10 cellular contexts compared by ENCODE assay signal in the genomic region with DNA sequence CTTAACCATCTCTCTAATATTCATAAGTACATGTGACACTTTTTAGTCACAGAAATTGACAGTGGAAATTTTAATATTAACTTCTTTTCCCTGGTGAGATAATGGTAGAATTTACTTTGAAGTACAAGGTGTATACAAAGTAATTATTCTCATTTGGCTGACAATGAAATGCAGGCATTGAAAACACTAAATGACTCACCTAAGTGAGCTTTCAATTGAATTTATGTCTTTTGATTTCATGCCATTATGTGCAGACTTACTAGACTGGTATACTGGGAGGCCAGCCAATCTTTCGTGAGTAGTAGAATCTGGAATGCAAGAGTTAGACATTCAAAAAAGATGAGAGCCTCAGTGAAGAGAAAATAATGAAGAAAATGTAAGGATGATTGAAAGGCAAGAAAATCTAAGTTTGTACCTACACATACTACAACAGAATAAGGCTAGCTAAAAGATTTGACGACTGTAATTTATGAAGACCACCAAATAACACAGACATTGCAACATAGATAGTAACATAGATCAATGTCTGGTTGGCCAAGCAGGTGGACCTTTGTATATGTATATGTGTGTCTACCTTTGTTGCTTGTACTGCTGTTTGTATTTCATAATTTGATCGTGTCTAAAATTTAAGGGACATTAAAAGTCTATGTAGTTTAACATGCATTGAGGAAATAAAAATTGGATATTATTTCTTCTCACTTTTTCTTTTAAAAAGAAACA.
DNase-seq lines count a peak whose midpoint lies in the region; TF ChIP-seq lines count a peak whose summit lies in the region.
"Had no signal": no experiment of that assay in that cellular context is flagged by ENCODE, and none has a peak within 500 bp of the region (broad histone marks: within the 10 kb centered on the region; RNA-seq: fewer than 3 reads in every experiment).

No MANE protein-coding gene starts in this region.

- in situ Hi-C loops in GM13976 (cut with MboI; ENCODE audit: low sequenced_read_pairs, unreplicated experiment): no loop called here

- H3K27me3 ChIP-seq in thyroid gland: no peaks in the 10 kb centered on the region
- no peaks in the 10 kb centered on the region for H3K27me3 ChIP-seq in esophagus squamous epithelium

- H3K27ac ChIP-seq in RWPE1: no peak overlapping the region
- H3K27ac ChIP-seq in thyroid gland: no peak overlapping the region
- H3K27ac ChIP-seq in esophagus squamous epithelium: no peak overlapping the region

- DNase-seq in HK-2 (ENCODE audit: unreplicated experiment) (peak; percentile 18), RWPE1 (ENCODE audit: low spot score) (peak; percentile 85), fibroblast of pulmonary artery (ENCODE audit: low read depth) (peak; percentile 95), thyroid gland (peak; percentile 28 to 49), NCI-H146 (lab: John Stamatoyannopoulos, UW) (no peak), esophagus squamous epithelium (lab: John Stamatoyannopoulos, UW) (no peak), GM13976 (ENCODE audit: low spot score) (no peak)
- no peak for DNase-seq in stimulated activated CD4-positive, alpha-beta T cell treated with anti-CD3 and anti-CD28 coated beads, Interleukin-15, amount 100 ng/mL, for 24 hours
- DNase-seq: activated CD4-positive, CD25-positive, alpha-beta regulatory T cell treated with anti-CD3 and anti-CD28 coated beads, Interleukin-2, amount 50 U/mL, for 72 hours; NCI-H510A had no signal

- intact Hi-C loops in thyroid gland (cut with DNase I) (no loop called here), esophagus squamous epithelium (cut with DNase I) (no loop called here)

- TF ChIP-seq POLR2A in thyroid gland (IDR thresholded peaks at IDR 0.05) (no peak), esophagus squamous epithelium (IDR thresholded peaks at IDR 0.05) (no peak)

- H3K4me3 ChIP-seq in fibroblast of pulmonary artery (replicated peaks; ENCODE audit: low read depth, low read length) (no peak overlapping the region), thyroid gland (replicated peaks in 1 of 3) (no peak overlapping the region), esophagus squamous epithelium (no peak overlapping the region)

- H3K36me3 ChIP-seq in thyroid gland (no peaks in the 10 kb centered on the region), esophagus squamous epithelium (no peaks in the 10 kb centered on the region)

- TF ChIP-seq CTCF in RWPE1 (conservative IDR thresholded peaks at IDR 0.05; ENCODE audit: low read depth) (no peak), fibroblast of pulmonary artery (IDR thresholded peaks at IDR 0.05; ENCODE audit: low read length, missing control alignments) (no peak), thyroid gland (IDR thresholded peaks at IDR 0.05) (no peak), esophagus squamous epithelium (IDR thresholded peaks at IDR 0.05) (no peak), GM13976 (IDR thresholded peaks at IDR 0.05; ENCODE audit: borderline replicate concordance, control extremely low read depth, extremely low read depth, insufficient read depth, missing control alignments) (no peak)

- H3K4me1 ChIP-seq in thyroid gland: no peaks in the 10 kb centered on the region
- peaks cover 0 to 52% (median 8%) of the 10 kb centered on the region in 3 donors for H3K4me1 ChIP-seq in esophagus squamous epithelium

- WGBS in thyroid gland, 2 donors: 68 to 75% methylated on average over 3 of the region's 3 CpGs
- WGBS in esophagus squamous epithelium, 2 donors: 36 to 52% methylated on average over 3 of the region's 3 CpGs

- no peaks in the 10 kb centered on the region for H3K9me3 ChIP-seq in thyroid gland
- H3K9me3 ChIP-seq in esophagus squamous epithelium: no peaks in the 10 kb centered on the region

- POLR2A ChIA-PET in RWPE1 (lab: Yijun Ruan, JAX; ENCODE audit: low non-redundant PET): no interaction called here

- CTCF ChIA-PET in RWPE1 (lab: Yijun Ruan, JAX): interaction anchor here (0.6 kb wide), 2 partner anchors 639 to 1250 kb away, joined by 3 to 4 read pairs; no protein-coding TSS in a partner anchor

Comparison
In these comparisons a context has a peak if more than half of its experiments do, and no peak if none do; other contexts are left out.
1. DNase-seq: peak in HK-2 (single experiment), RWPE1 (single experiment), fibroblast of pulmonary artery (single experiment) and thyroid gland (2 of 2); none in stimulated activated CD4-positive, alpha-beta T cell treated with anti-CD3 and anti-CD28 coated beads, Interleukin-15, amount 100 ng/mL, for 24 hours (single experiment), NCI-H146 (single experiment), esophagus squamous epithelium (single experiment) and GM13976 (single experiment).